Comparison of ENCODE assay signal across 7 cellular contexts in the genomic region with DNA sequence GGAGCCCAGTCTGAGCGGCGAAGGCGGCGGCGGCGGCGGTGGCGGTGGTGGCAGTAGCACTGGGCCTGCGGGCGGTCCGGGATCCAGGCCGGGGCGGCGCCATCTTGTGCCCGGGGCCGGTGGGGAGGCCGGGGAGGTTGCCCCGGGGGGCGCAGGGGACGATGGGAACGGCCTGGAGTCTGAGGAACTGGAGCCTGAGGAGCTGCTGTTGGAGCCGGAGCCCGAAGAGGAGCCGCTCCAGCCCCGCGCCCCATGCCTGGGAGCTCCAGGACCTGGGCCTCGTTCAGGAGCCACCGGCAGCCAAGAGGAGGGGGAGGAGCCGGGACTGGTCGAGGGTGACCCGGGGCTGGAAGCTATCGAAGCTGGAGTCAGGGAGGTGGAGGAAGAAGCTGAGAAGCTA.
"Had no signal": no experiment of that assay in that cellular context is flagged by ENCODE, and none has a peak within 500 bp of the region (broad histone marks: within the 10 kb centered on the region; RNA-seq: fewer than 3 reads in every experiment).

No MANE protein-coding gene starts in this region.

- H3K9me3 ChIP-seq: HAP-1 had no signal

- DNase-seq: HFFc6, IMR-90, KBM-7 had no signal

- H3K36me3 ChIP-seq: HAP-1 had no signal

- H3K4me3 ChIP-seq: GM23338, HAP-1 had no signal

- H3K27ac Mint-ChIP-seq: GM23338, HFFc6 had no signal

- ATAC-seq: GM23338, HCT116 had no signal

- H3K4me3 Mint-ChIP-seq: GM23338, HFFc6 had no signal

- H3K9ac ChIP-seq: KMS-11 had no signal

- H3K4me1 ChIP-seq: HAP-1 had no signal

- H3K4me1 Mint-ChIP-seq: GM23338 had no signal

- H3K27ac ChIP-seq: KMS-11 had no signal
